17 cellular contexts compared by ENCODE assay signal in the genomic region with DNA sequence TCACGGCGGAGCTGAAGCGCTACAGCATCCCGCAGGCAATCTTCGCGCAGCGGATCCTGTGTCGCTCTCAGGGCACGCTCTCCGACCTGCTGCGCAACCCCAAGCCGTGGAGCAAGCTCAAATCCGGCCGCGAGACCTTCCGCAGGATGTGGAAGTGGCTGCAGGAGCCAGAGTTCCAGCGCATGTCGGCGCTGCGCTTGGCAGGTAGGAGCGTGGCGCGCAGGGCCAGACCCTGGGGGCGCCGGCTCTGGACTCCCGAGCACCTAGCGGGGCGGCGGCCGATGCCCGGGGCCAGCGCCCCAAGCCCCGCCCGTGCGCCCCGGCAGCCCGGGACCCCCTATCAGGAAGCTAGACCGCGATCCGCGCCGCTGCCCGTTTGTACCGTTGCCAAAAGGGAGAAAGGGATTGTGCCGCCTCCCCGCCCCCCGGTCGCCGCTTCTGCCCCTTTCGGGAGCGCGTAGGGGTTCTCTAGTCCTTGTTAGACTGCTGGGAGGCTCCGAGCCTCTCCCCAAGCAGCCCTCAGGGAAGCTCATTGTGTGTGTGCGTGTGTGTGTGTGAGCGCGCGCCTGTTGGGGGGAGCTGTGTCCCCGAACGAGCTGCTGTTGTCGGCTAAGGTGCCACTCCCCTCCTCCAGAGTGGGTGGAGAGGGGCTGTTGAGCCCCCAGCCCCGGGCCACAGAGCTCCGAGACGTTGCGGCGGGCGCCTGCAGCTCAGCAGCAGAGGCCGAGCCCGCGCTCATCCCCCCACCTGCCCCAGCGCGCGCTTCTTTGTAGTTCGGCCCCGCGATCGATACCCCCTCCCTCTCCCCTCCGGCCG. TPM values are rescaled to one million over a fixed set of nuclear protein-coding genes. Genes with fewer than 3 reads are reported as not detected.
DNase-seq lines count a peak whose midpoint lies in the region; TF ChIP-seq lines count a peak whose summit lies in the region.
"Had no signal": no experiment of that assay in that cellular context is flagged by ENCODE, and none has a peak within 500 bp of the region (broad histone marks: within the 10 kb centered on the region; RNA-seq: fewer than 3 reads in every experiment).

No MANE protein-coding gene starts in this region.

- H3K27me3 ChIP-seq in PC-9 (ENCODE audit: insufficient read depth, low read depth) (peaks cover 3% of the 10 kb centered on the region; the same call in 1 of the 2 replicates), dorsolateral prefrontal cortex (peaks cover 2 to 91% (median 88%) of the 10 kb centered on the region in 45 donors)

- H3K36me3 ChIP-seq in PC-9 (ENCODE audit: low read depth): no peaks in the 10 kb centered on the region
- H3K36me3 ChIP-seq: colonic mucosa, SJSA1, upper lobe of left lung had no signal

- H3K36me3 Mint-ChIP-seq in activated CD4-positive, alpha-beta T cell treated with anti-CD3 and anti-CD28 coated beads, Interleukin-2, amount 10 ng/mL, durations not matched to agents 24 days and 14 days (ENCODE audit: low read depth): peaks cover 4% of the 10 kb centered on the region
- peaks cover 7% of the 10 kb centered on the region for H3K36me3 Mint-ChIP-seq in endothelial cell (ENCODE audit: low read depth, unreplicated experiment)

- H3K9me3 Mint-ChIP-seq in activated CD4-positive, alpha-beta T cell treated with anti-CD3 and anti-CD28 coated beads, Interleukin-2, amount 10 ng/mL, durations not matched to agents 24 days and 14 days: no peaks in the 10 kb centered on the region
- H3K9me3 Mint-ChIP-seq in endothelial cell (ENCODE audit: unreplicated experiment): no peaks in the 10 kb centered on the region

- no TSS peak for BruUV-seq in PC-9 (replicated peaks; lab: Mats Ljungman, UMichigan)

- no peaks in the 10 kb centered on the region for H4K20me1 ChIP-seq in PC-9 (ENCODE audit: insufficient read depth)

- H3K27ac ChIP-seq in PC-9 (no peak overlapping the region), dorsolateral prefrontal cortex (no peak overlapping the region)
- H3K27ac ChIP-seq: colonic mucosa, SJSA1, upper lobe of left lung had no signal

- peaks cover 63% of the 10 kb centered on the region for H3K27me3 Mint-ChIP-seq in activated CD4-positive, alpha-beta T cell treated with anti-CD3 and anti-CD28 coated beads, Interleukin-2, amount 10 ng/mL, durations not matched to agents 24 days and 14 days
- H3K27me3 Mint-ChIP-seq in endothelial cell (ENCODE audit: unreplicated experiment): peaks cover 32% of the 10 kb centered on the region

- no peaks in the 10 kb centered on the region; the same call in 1 of the 2 replicates for H3K4me1 ChIP-seq in PC-9 (replicated peaks; ENCODE audit: insufficient read depth)
- H3K4me1 ChIP-seq: colonic mucosa, SJSA1 had no signal

- CTCF ChIA-PET in PC-9 (lab: Charles Lee): no interaction called here

- no peaks in the 10 kb centered on the region for H3K9me2 ChIP-seq in PC-9 (ENCODE audit: insufficient read depth)

- TF ChIP-seq CTCF in PC-9 (conservative IDR thresholded peaks at IDR 0.05) (no peak), endothelial cell (IDR thresholded peaks at IDR 0.05; ENCODE audit: unreplicated experiment) (no peak), dorsolateral prefrontal cortex (IDR thresholded peaks at IDR 0.05 in 54 of 56, conservative IDR thresholded peaks at IDR 0.05 in 2 of 56; ENCODE audit: low read depth in 1 of 56, partially characterized antibody in 56 of 56) (no peak)

- intact Hi-C loops in activated CD4-positive, alpha-beta T cell treated with anti-CD3 and anti-CD28 coated beads, Interleukin-2, amount 10 ng/mL, durations not matched to agents 24 days and 14 days (cut with micrococcal nuclease): loop anchor here (5.0 kb wide), 1 partner anchor 288 kb away; no protein-coding TSS in a partner anchor
- intact Hi-C loops in PC-9 (cut with micrococcal nuclease; ENCODE audit: unreplicated experiment): no loop called here
- intact Hi-C loops in dorsolateral prefrontal cortex (cut with DNase I): no loop called here

- H2AFZ ChIP-seq in PC-9: no peak overlapping the region

- peaks cover 2% of the 10 kb centered on the region for H3K4me1 Mint-ChIP-seq in activated CD4-positive, alpha-beta T cell treated with anti-CD3 and anti-CD28 coated beads, Interleukin-2, amount 10 ng/mL, durations not matched to agents 24 days and 14 days
- peaks cover 5% of the 10 kb centered on the region for H3K4me1 Mint-ChIP-seq in endothelial cell (ENCODE audit: unreplicated experiment)

- H3K79me2 ChIP-seq in PC-9 (ENCODE audit: low read depth): no peaks in the 10 kb centered on the region

- DNase-seq in activated CD4-positive, alpha-beta T cell treated with anti-CD3 and anti-CD28 coated beads, Interleukin-2, amount 10 ng/mL, durations not matched to agents 24 days and 14 days: peak; percentile 71
- DNase-seq in activated CD4-positive, alpha-beta T cell treated with anti-CD3 and anti-CD28 coated beads, Interleukin-2, amount 50 U/mL, for 4 hours: no peak
- DNase-seq in PC-9 (no peak), endothelial cell (ENCODE audit: low spot score) (peak; percentile 52), retina (peak; percentile 67), dorsolateral prefrontal cortex (no peak), AG08396 (ENCODE audit: low spot score) (no peak)
- no peak for DNase-seq in stimulated activated naive CD4-positive, alpha-beta T cell treated with Interleukin-2 at 50 U/mL for 16 hours (lab: John Stamatoyannopoulos, UW)
- DNase-seq: activated CD4-positive, CD25-positive, alpha-beta regulatory T cell; activated naive CD4-positive, alpha-beta T cell treated with anti-CD3 and anti-CD28 coated beads, Interleukin-2, amount 50 U/mL, for 16 hours; colonic mucosa; MV-4-11; NCI-H446; upper lobe of left lung had no signal

- H3K4me3 ChIP-seq in PC-9 (peak overlapping the region; percentile 47; the same call in 1 of the 2 replicates), dorsolateral prefrontal cortex (no peak overlapping the region)
- H3K4me3 ChIP-seq: colonic mucosa, SJSA1, upper lobe of left lung had no signal

- no peak overlapping the region for H3K4me3 Mint-ChIP-seq in activated CD4-positive, alpha-beta T cell treated with anti-CD3 and anti-CD28 coated beads, Interleukin-2, amount 10 ng/mL, durations not matched to agents 24 days and 14 days
- no peak overlapping the region for H3K4me3 Mint-ChIP-seq in endothelial cell (ENCODE audit: unreplicated experiment)

- POLR2A ChIA-PET in PC-9 (lab: Charles Lee; ENCODE audit: unreplicated experiment): no interaction called here

- H3K27ac Mint-ChIP-seq in activated CD4-positive, alpha-beta T cell treated with anti-CD3 and anti-CD28 coated beads, Interleukin-2, amount 10 ng/mL, durations not matched to agents 24 days and 14 days: peak overlapping the region; percentile 80
- H3K27ac Mint-ChIP-seq in endothelial cell (ENCODE audit: unreplicated experiment): no peak overlapping the region

- no peaks in the 10 kb centered on the region for H3F3A ChIP-seq in PC-9 (ENCODE audit: insufficient read depth, low read depth)

- peak overlapping the region; percentile 66 for H3K4me2 ChIP-seq in PC-9

- H3K9me3 ChIP-seq in PC-9 (ENCODE audit: insufficient read depth, low read depth): no peaks in the 10 kb centered on the region
- H3K9me3 ChIP-seq: colonic mucosa, SJSA1, upper lobe of left lung had no signal

RNA-seq across cellular contexts. Expression of gene ONECUT3, which starts 1.6 kb away (rescaled TPM):
- not detected in 2 replicates for total RNA-seq in activated CD4-positive, alpha-beta T cell treated with anti-CD3 and anti-CD28 coated beads, Interleukin-2, amount 10 ng/mL, durations not matched to agents 24 days and 14 days
- total RNA-seq in PC-9 (2021) (0.05 TPM in 1 of 2 replicates, not detected in the other), endothelial cell (ENCODE audit: unreplicated experiment) (not detected), dorsolateral prefrontal cortex (not detected)
- total RNA-seq: fibroblast of villous mesenchyme, SJSA1, skeletal muscle tissue, upper lobe of left lung had no signal

RNA-seq across cellular contexts. Expression of gene ATP8B3, which starts 57.2 kb away (rescaled TPM):
- 3.6 and 4.2 TPM in 2 replicates for total RNA-seq in activated CD4-positive, alpha-beta T cell treated with anti-CD3 and anti-CD28 coated beads, Interleukin-2, amount 10 ng/mL, durations not matched to agents 24 days and 14 days
- 8.3 and 9.0 TPM in 2 replicates for total RNA-seq in PC-9 (2021)
- total RNA-seq in endothelial cell (ENCODE audit: unreplicated experiment): 0.69 TPM
- 1 to 10 TPM in 31 of 120 experiments, under 1 TPM in 87, not detected in 2; 0.11 to 2.1 (median 0.64) TPM for total RNA-seq in dorsolateral prefrontal cortex

Comparison
In these comparisons a context has a peak if more than half of its experiments do, and no peak if none do; other contexts are left out.
1. DNase-seq: peak in activated CD4-positive, alpha-beta T cell treated with anti-CD3 and anti-CD28 coated beads, Interleukin-2, amount 10 ng/mL, durations not matched to agents 24 days and 14 days (single experiment), endothelial cell (single experiment) and retina (single experiment); none in activated CD4-positive, alpha-beta T cell treated with anti-CD3 and anti-CD28 coated beads, Interleukin-2, amount 50 U/mL, for 4 hours (0 of 2), PC-9 (0 of 2), dorsolateral prefrontal cortex (0 of 10), stimulated activated naive CD4-positive, alpha-beta T cell treated with Interleukin-2 at 50 U/mL for 16 hours (single experiment) and AG08396 (single experiment).